Comparison of ENCODE assay signal across 9 cellular contexts in the genomic region with DNA sequence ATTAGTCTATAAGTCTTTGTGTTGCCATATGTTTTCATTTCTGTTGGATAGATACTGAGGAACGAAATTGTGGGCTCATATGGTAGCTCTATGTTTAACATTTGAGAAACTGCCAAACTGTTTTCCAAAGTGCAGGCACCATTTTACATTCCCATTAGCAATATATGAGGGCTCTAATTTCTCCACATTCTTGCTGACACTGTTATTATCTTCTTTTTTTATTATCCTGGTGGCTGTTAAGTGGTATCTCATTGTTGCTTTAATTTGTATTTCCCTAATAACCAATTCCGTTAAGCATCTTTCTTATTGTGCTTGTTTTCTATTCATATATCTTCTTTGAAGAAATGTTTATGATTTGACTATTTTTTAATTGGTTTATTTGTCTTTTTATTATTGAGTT. TPM values are rescaled to one million over a fixed set of nuclear protein-coding genes. Genes with fewer than 3 reads are reported as not detected.
DNase-seq lines count a peak whose midpoint lies in the region; ATAC-seq, FAIRE-seq and TF ChIP-seq lines count a peak whose summit lies in the region.
"Had no signal": no experiment of that assay in that cellular context is flagged by ENCODE, and none has a peak within 500 bp of the region (broad histone marks: within the 10 kb centered on the region; RNA-seq: fewer than 3 reads in every experiment).

No MANE protein-coding gene starts in this region.

- intact Hi-C loops in activated T-helper 1 cell treated with anti-CD3 and anti-CD28 coated beads, Interleukin-12 subunit alpha, Interleukin-12 subunit beta, Interleukin-2, Interleukin-4 antibody, amounts not matched to agents 30 ng/mL and 10 ng/mL and 1 ng/mL, durations not matched to agents 14 hours and 24 hours and 36 hours (cut with micrococcal nuclease), result loop anchor here (1.0 to 2.0 kb wide), 2 partner anchors 11 to 632 kb away; partner anchors contain the start of gene NUDT16
- intact Hi-C loops in kidney (cut with DNase I), result no loop called here
- intact Hi-C loops in upper lobe of right lung (cut with DNase I), result no loop called here

- H3K36me3 ChIP-seq in kidney (ENCODE audit: control insufficient read depth in 1 of 2, insufficient read depth in 2 of 2, low read length in 2 of 2) (peaks cover 2 to 13% of the 10 kb centered on the region in 2 donors), upper lobe of right lung (peaks cover 8% of the 10 kb centered on the region)

- no peaks in the 10 kb centered on the region for H3K9me3 Mint-ChIP-seq in activated naive CD4-positive, alpha-beta T cell treated with anti-CD3 and anti-CD28 coated beads, Interleukin-2, amount 50 U/mL, for 24 hours
- H3K9me3 Mint-ChIP-seq in activated T-helper 1 cell treated with anti-CD3 and anti-CD28 coated beads, Interleukin-12 subunit alpha, Interleukin-12 subunit beta, Interleukin-2, Interleukin-4 antibody, amounts not matched to agents 30 ng/mL and 10 ng/mL and 1 ng/mL, durations not matched to agents 14 hours and 24 hours and 36 hours, result no peaks in the 10 kb centered on the region

- peak overlapping the region in 1 of 2 donors; percentile 7 for H3K9ac ChIP-seq in kidney (ENCODE audit: low read length in 2 of 2)

- ATAC-seq in upper lobe of right lung, result no peak
- ATAC-seq in GM21786 (IDR thresholded peaks at IDR 0.05; ENCODE audit: unreplicated experiment), result no peak
- no peak for ATAC-seq in HG02678 (IDR thresholded peaks at IDR 0.05; ENCODE audit: unreplicated experiment)

- H3K27me3 Mint-ChIP-seq in activated naive CD4-positive, alpha-beta T cell treated with anti-CD3 and anti-CD28 coated beads, Interleukin-2, amount 50 U/mL, for 24 hours, result no peaks in the 10 kb centered on the region
- peaks cover 2% of the 10 kb centered on the region for H3K27me3 Mint-ChIP-seq in activated T-helper 1 cell treated with anti-CD3 and anti-CD28 coated beads, Interleukin-12 subunit alpha, Interleukin-12 subunit beta, Interleukin-2, Interleukin-4 antibody, amounts not matched to agents 30 ng/mL and 10 ng/mL and 1 ng/mL, durations not matched to agents 14 hours and 24 hours and 36 hours (ENCODE audit: insufficient read depth)

- H3K4me3 Mint-ChIP-seq in activated naive CD4-positive, alpha-beta T cell treated with anti-CD3 and anti-CD28 coated beads, Interleukin-2, amount 50 U/mL, for 24 hours, result peak overlapping the region; percentile 93
- H3K4me3 Mint-ChIP-seq in activated T-helper 1 cell treated with anti-CD3 and anti-CD28 coated beads, Interleukin-12 subunit alpha, Interleukin-12 subunit beta, Interleukin-2, Interleukin-4 antibody, amounts not matched to agents 30 ng/mL and 10 ng/mL and 1 ng/mL, durations not matched to agents 14 hours and 24 hours and 36 hours, result peak overlapping the region; percentile 90

- H3K27me3 ChIP-seq in upper lobe of right lung, result no peaks in the 10 kb centered on the region

- H3K36me3 Mint-ChIP-seq in activated naive CD4-positive, alpha-beta T cell treated with anti-CD3 and anti-CD28 coated beads, Interleukin-2, amount 50 U/mL, for 24 hours, result peaks cover 5% of the 10 kb centered on the region
- peaks cover 5% of the 10 kb centered on the region for H3K36me3 Mint-ChIP-seq in activated T-helper 1 cell treated with anti-CD3 and anti-CD28 coated beads, Interleukin-12 subunit alpha, Interleukin-12 subunit beta, Interleukin-2, Interleukin-4 antibody, amounts not matched to agents 30 ng/mL and 10 ng/mL and 1 ng/mL, durations not matched to agents 14 hours and 24 hours and 36 hours (ENCODE audit: low read depth)

- H3K9me3 ChIP-seq in kidney (ENCODE audit: control insufficient read depth in 1 of 2, low read length in 2 of 2) (no peaks in the 10 kb centered on the region), upper lobe of right lung (no peaks in the 10 kb centered on the region)

- peaks cover 34% of the 10 kb centered on the region for H3K4me1 Mint-ChIP-seq in activated naive CD4-positive, alpha-beta T cell treated with anti-CD3 and anti-CD28 coated beads, Interleukin-2, amount 50 U/mL, for 24 hours
- peaks cover 21% of the 10 kb centered on the region for H3K4me1 Mint-ChIP-seq in activated T-helper 1 cell treated with anti-CD3 and anti-CD28 coated beads, Interleukin-12 subunit alpha, Interleukin-12 subunit beta, Interleukin-2, Interleukin-4 antibody, amounts not matched to agents 30 ng/mL and 10 ng/mL and 1 ng/mL, durations not matched to agents 14 hours and 24 hours and 36 hours (ENCODE audit: low read depth)

- peak; percentile 45 for FAIRE-seq in kidney (lab: Jason Lieb, UNC)

- H3K4me3 ChIP-seq in kidney (ENCODE audit: low read length in 2 of 2), result peak overlapping the region; percentile 74 to 76
- H3K4me3 ChIP-seq in upper lobe of right lung, result peak overlapping the region; percentile 86

- H3K27ac ChIP-seq in kidney (ENCODE audit: low read depth in 2 of 2, low read length in 2 of 2), result peak overlapping the region in 1 of 2 donors; percentile 23
- H3K27ac ChIP-seq in upper lobe of right lung, result peak overlapping the region; percentile 90

- H3K27ac Mint-ChIP-seq in activated naive CD4-positive, alpha-beta T cell treated with anti-CD3 and anti-CD28 coated beads, Interleukin-2, amount 50 U/mL, for 24 hours, result peak overlapping the region; percentile 79
- H3K27ac Mint-ChIP-seq in activated T-helper 1 cell treated with anti-CD3 and anti-CD28 coated beads, Interleukin-12 subunit alpha, Interleukin-12 subunit beta, Interleukin-2, Interleukin-4 antibody, amounts not matched to agents 30 ng/mL and 10 ng/mL and 1 ng/mL, durations not matched to agents 14 hours and 24 hours and 36 hours, result peak overlapping the region; percentile 91

- DNase-seq in activated naive CD4-positive, alpha-beta T cell (lab: John Stamatoyannopoulos, UW), result no peak
- DNase-seq in activated T-helper 1 cell treated with anti-CD3 and anti-CD28 coated beads, Interleukin-12 subunit alpha, Interleukin-12 subunit beta, Interleukin-2, Interleukin-4 antibody, amounts not matched to agents 30 ng/mL and 10 ng/mL and 1 ng/mL, durations not matched to agents 14 hours and 24 hours and 36 hours (ENCODE audit: low spot score), result no peak
- DNase-seq in kidney (no peak), upper lobe of right lung (no peak), NCI-H2171 treated with DMSO at 0.1 percent for 48 hours (lab: John Stamatoyannopoulos, UW) (no peak)
- DNase-seq: COR-L47 had no signal

- TF ChIP-seq CTCF in kidney (IDR thresholded peaks at IDR 0.05; ENCODE audit: borderline replicate concordance, extremely low read depth, insufficient read depth) (no peak), upper lobe of right lung (IDR thresholded peaks at IDR 0.05) (no peak)

- H3K4me1 ChIP-seq in kidney (ENCODE audit: control insufficient read depth in 1 of 2, insufficient read depth in 1 of 2, low read depth in 1 of 2, low read length in 2 of 2) (peaks cover 8 to 14% of the 10 kb centered on the region in 2 donors), upper lobe of right lung (peaks cover 20% of the 10 kb centered on the region)

RNA-seq across cellular contexts. Expression of gene PIK3R4, which starts 1.9 kb away (rescaled TPM):
- total RNA-seq in activated T-helper 1 cell treated with anti-CD3 and anti-CD28 coated beads, Interleukin-12 subunit alpha, Interleukin-12 subunit beta, Interleukin-2, Interleukin-4 antibody, amounts not matched to agents 30 ng/mL and 10 ng/mL and 1 ng/mL, durations not matched to agents 14 hours and 24 hours and 36 hours, result 33.1 and 35.4 TPM in 2 replicates
- total RNA-seq in kidney (32.7 TPM), upper lobe of right lung (32.2 TPM)
- polyA plus RNA-seq in kidney (ENCODE audit: insufficient read depth, low read depth, low replicate concordance), result 22.5 TPM
